In genomic region chr20:21028436-21028835, GRCh38 we compare ENCODE assay signal across 18 cellular contexts.
"Had no signal": no experiment of that assay in that cellular context is flagged by ENCODE, and none has a peak within 500 bp of the region (broad histone marks: within the 10 kb centered on the region; RNA-seq: fewer than 3 reads in every experiment).

No MANE protein-coding gene starts in this region.

- DNase-seq: NCI-H1092 treated with DMSO at 0.1 percent for 48 hours, NCI-H1436, NCI-H187, NCI-H2029, NCI-H2081 treated with DMSO at 0.1 percent for 48 hours, NCI-H2171, NCI-H226, NCI-H446, NCI-H510A, NCI-H524 treated with DMSO at 0.1 percent for 48 hours, NCI-H69, NCI-H774, Right ventricle myocardium superior, RPMI8226, SIG-M5, SK-N-SH, SW 1271 had no signal

- H3K9me3 ChIP-seq: SK-N-SH had no signal

- H3K4me2 ChIP-seq: SK-N-SH had no signal

- H3K4me3 ChIP-seq: K562 had no signal

- H3K9ac ChIP-seq: SK-N-SH had no signal
